Comparison of ENCODE assay signal across 13 cellular contexts in genomic region chr7:88132725-88133124, GRCh38.
DNase-seq lines count a peak whose midpoint lies in the region; ATAC-seq, FAIRE-seq and TF ChIP-seq lines count a peak whose summit lies in the region.
"Had no signal": no experiment of that assay in that cellular context is flagged by ENCODE, and none has a peak within 500 bp of the region (broad histone marks: within the 10 kb centered on the region; RNA-seq: fewer than 3 reads in every experiment).

No MANE protein-coding gene starts in this region.

- FAIRE-seq in kidney (lab: Jason Lieb, UNC), result no peak

- ATAC-seq in GM18498 (IDR thresholded peaks at IDR 0.05; ENCODE audit: unreplicated experiment), result peak; percentile 95
- ATAC-seq in HG03066 (IDR thresholded peaks at IDR 0.05; ENCODE audit: low read depth, unreplicated experiment), result peak; percentile 89
- no peak for ATAC-seq in left lobe of liver
- no peak for ATAC-seq in stimulated activated naive CD8-positive, alpha-beta T cell treated with anti-CD3 and anti-CD28 coated beads, Interleukin-15, Interleukin-2, amounts not matched to agents 100 U/mL and 50 U/mL, for 24 hours
- ATAC-seq: heart left ventricle, lower lobe of right lung had no signal

- TF ChIP-seq POLR2A in NB4 (IDR thresholded peaks at IDR 0.05; ENCODE audit: extremely low read depth, insufficient read length), result no peak

- peak; percentile 18 for DNase-seq in GM20000 (ENCODE audit: low spot score)
- DNase-seq in NB4 (ENCODE audit: low read depth), result peak; percentile 20
- DNase-seq in GF-D8 (lab: John Stamatoyannopoulos, UW), result no peak
- no peak for DNase-seq in left lobe of liver (ENCODE audit: low spot score)
- no peak for DNase-seq in kidney
- DNase-seq in stimulated activated naive CD8-positive, alpha-beta T cell treated with anti-CD3 and anti-CD28 coated beads, Interleukin-15, Interleukin-2, amounts not matched to agents 100 U/mL and 50 U/mL, for 24 hours, result no peak
- DNase-seq: activated CD4-positive, alpha-beta T cell treated with anti-CD3 and anti-CD28 coated beads for 4 hours; heart left ventricle; lower lobe of right lung; NCI-H1048; NCI-H526 treated with DMSO at 0.1 percent for 48 hours had no signal

- no peaks in the 10 kb centered on the region for H3K4me1 ChIP-seq in kidney (ENCODE audit: control insufficient read depth in 1 of 2, insufficient read depth in 1 of 2, low read depth in 1 of 2, low read length in 2 of 2)
- H3K4me1 ChIP-seq: heart left ventricle, lower lobe of right lung had no signal

- no peak overlapping the region for H3K27ac ChIP-seq in kidney (ENCODE audit: low read depth in 2 of 2, low read length in 2 of 2)
- H3K27ac ChIP-seq: heart left ventricle, lower lobe of right lung had no signal

- intact Hi-C loops in kidney (cut with DNase I), result no loop called here

- no peak overlapping the region for H3K4me3 ChIP-seq in NB4 (ENCODE audit: low read depth, low read length)
- H3K4me3 ChIP-seq in kidney (ENCODE audit: low read length in 2 of 2), result no peak overlapping the region
- H3K4me3 ChIP-seq: heart left ventricle, lower lobe of right lung had no signal

- H3K9me3 ChIP-seq in kidney (ENCODE audit: control insufficient read depth in 1 of 2, low read length in 2 of 2), result no peaks in the 10 kb centered on the region
- H3K9me3 ChIP-seq: heart left ventricle, lower lobe of right lung had no signal

- H3K9ac ChIP-seq in kidney (ENCODE audit: low read length in 2 of 2), result no peak overlapping the region

- TF ChIP-seq CTCF in GM20000 (IDR thresholded peaks at IDR 0.05; ENCODE audit: extremely low read depth, missing control alignments), result no peak
- TF ChIP-seq CTCF in NB4 (IDR thresholded peaks at IDR 0.05; ENCODE audit: low read depth, low read length), result no peak
- TF ChIP-seq CTCF in kidney (IDR thresholded peaks at IDR 0.05; ENCODE audit: borderline replicate concordance, extremely low read depth, insufficient read depth), result no peak

- H3K36me3 ChIP-seq in kidney (ENCODE audit: control insufficient read depth in 1 of 2, insufficient read depth in 2 of 2, low read length in 2 of 2), result no peaks in the 10 kb centered on the region
- H3K36me3 ChIP-seq: heart left ventricle, lower lobe of right lung had no signal

Comparison
In these comparisons a context has a peak if more than half of its experiments do, and no peak if none do; other contexts are left out.
1. ATAC-seq: peak in GM18498 (single experiment) and HG03066 (single experiment); none in left lobe of liver (single experiment) and stimulated activated naive CD8-positive, alpha-beta T cell treated with anti-CD3 and anti-CD28 coated beads, Interleukin-15, Interleukin-2, amounts not matched to agents 100 U/mL and 50 U/mL, for 24 hours (single experiment).
2. DNase-seq: peak in GM20000 (single experiment) and NB4 (single experiment); none in GF-D8 (single experiment), left lobe of liver (single experiment), kidney (single experiment) and stimulated activated naive CD8-positive, alpha-beta T cell treated with anti-CD3 and anti-CD28 coated beads, Interleukin-15, Interleukin-2, amounts not matched to agents 100 U/mL and 50 U/mL, for 24 hours (single experiment).